Comparison of ENCODE assay signal across 27 cellular contexts in the genomic region with DNA sequence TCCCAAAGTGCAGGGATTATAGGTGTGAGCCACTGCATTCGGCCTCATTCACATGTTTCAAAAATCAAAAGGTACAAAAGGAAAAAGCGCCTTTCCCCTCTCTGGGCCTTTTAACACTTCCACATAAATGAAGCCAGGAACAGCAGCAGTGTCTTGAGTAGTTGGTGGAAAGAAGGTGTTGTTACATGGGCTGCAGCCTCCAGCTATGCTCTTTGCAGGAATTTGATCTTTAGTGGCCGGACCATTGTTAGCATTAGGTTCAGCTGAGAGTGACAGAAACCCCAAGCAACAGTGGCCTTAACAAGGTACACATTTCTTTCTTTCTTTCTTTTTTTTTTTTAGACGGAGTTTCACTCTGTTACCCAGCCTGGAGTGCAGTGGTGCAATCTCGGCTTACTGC.
"Had no signal": no experiment of that assay in that cellular context is flagged by ENCODE, and none has a peak within 500 bp of the region (broad histone marks: within the 10 kb centered on the region; RNA-seq: fewer than 3 reads in every experiment).

No MANE protein-coding gene starts in this region.

- H3K36me3 ChIP-seq: adrenal gland, ascending aorta, breast epithelium, cardiac muscle cell, colonic mucosa, gastroesophageal sphincter, heart right ventricle, WERI-Rb-1 had no signal

- H3K27me3 ChIP-seq: adrenal gland, ascending aorta, breast epithelium, cardiac muscle cell, colonic mucosa, esophagus squamous epithelium, gastroesophageal sphincter, heart right ventricle had no signal

- ATAC-seq: activated CD4-positive, CD25-positive, alpha-beta regulatory T cell treated with anti-CD3 and anti-CD28 coated beads, Interleukin-2, amount 50 U/mL, for 24 hours; activated CD8-positive, alpha-beta T cell treated with anti-CD3 and anti-CD28 coated beads for 36 hours; activated naive CD8-positive, alpha-beta T cell treated with anti-CD3 and anti-CD28 coated beads, Interleukin-2, amount 50 U/mL, for 24 hours; gastroesophageal sphincter; T-helper 17 cell had no signal

- H3K27ac ChIP-seq: cardiac muscle cell, colonic mucosa, epithelial cell of prostate, gastroesophageal sphincter, WERI-Rb-1 had no signal

- H3K4me1 ChIP-seq: breast epithelium, colonic mucosa, gastroesophageal sphincter had no signal

- H3K9me3 ChIP-seq: adrenal gland, ascending aorta, breast epithelium, colonic mucosa, esophagus squamous epithelium had no signal

- H3K4me3 ChIP-seq: adrenal gland, ascending aorta, cardiac muscle cell, colonic mucosa, esophagus squamous epithelium, gastroesophageal sphincter, heart right ventricle had no signal

- DNase-seq: activated B cell treated with CpG ODN at 0.5 μM for 24 hours; activated CD4-positive, alpha-beta T cell treated with anti-CD3 and anti-CD28 coated beads for 48 hours; activated CD4-positive, alpha-beta T cell treated with anti-CD3 and anti-CD28 coated beads, Interleukin-2, amount 50 U/mL, for 1 hour; activated CD4-positive, alpha-beta T cell treated with anti-CD3 and anti-CD28 coated beads, Interleukin-2, amount 50 U/mL, for 48 hours; activated CD8-positive, alpha-beta T cell treated with anti-CD3 and anti-CD28 coated beads for 36 hours; activated naive CD4-positive, alpha-beta T cell treated with anti-CD3 and anti-CD28 coated beads for 36 hours; activated naive CD8-positive, alpha-beta T cell treated with anti-CD3 and anti-CD28 coated beads for 36 hours; activated naive CD8-positive, alpha-beta T cell treated with anti-CD3 and anti-CD28 coated beads, Interleukin-2, amount 50 U/mL, for 24 hours; activated T-cell treated with anti-CD3 and anti-CD28 coated beads, Interleukin-2, amount 50 U/mL, for 1 hour; activated T-cell treated with anti-CD3 and anti-CD28 coated beads, Interleukin-2, amount 50 U/mL, for 48 hours; central memory CD4-positive, alpha-beta T cell; cerebellar nuclear complex; colonic mucosa; effector memory CD4-positive, alpha-beta T cell; esophagus squamous epithelium; heart right ventricle; T-helper 1 cell; T-helper 17 cell; T1000; WERI-Rb-1 had no signal
